Comparison of ENCODE assay signal across 23 cellular contexts in genomic region chr9:82600536-82601271, GRCh38.
DNase-seq lines count a peak whose midpoint lies in the region; ATAC-seq lines count a peak whose summit lies in the region.
"Had no signal": no experiment of that assay in that cellular context is flagged by ENCODE, and none has a peak within 500 bp of the region (broad histone marks: within the 10 kb centered on the region; RNA-seq: fewer than 3 reads in every experiment).

No MANE protein-coding gene starts in this region.

- H3K36me3 ChIP-seq in SJCRH30 (no peaks in the 10 kb centered on the region), mesodermal cell (ENCODE audit: control insufficient read depth, insufficient read depth, low read length) (no peaks in the 10 kb centered on the region)
- H3K36me3 ChIP-seq: thyroid gland had no signal

- H3K27me3 ChIP-seq in SJCRH30 = no peaks in the 10 kb centered on the region
- H3K27me3 ChIP-seq: thyroid gland had no signal

- DNase-seq in Right ventricle myocardium superior (no peak), cardiac septum (ENCODE audit: low spot score) (no peak), SJCRH30 (peak; percentile 12 to 50), hypothalamus (lab: John Stamatoyannopoulos, UW) (no peak), NCI-H774 (lab: John Stamatoyannopoulos, UW) (no peak), GM19240 (ENCODE audit: insufficient read length, low spot score) (no peak)
- DNase-seq: activated naive CD4-positive, alpha-beta T cell treated with Interleukin-2 at 50 U/mL for 16 hours; activated T-cell treated with anti-CD3 and anti-CD28 coated beads for 4 hours; aorta; CD8-positive, alpha-beta T cell; effector memory CD4-positive, alpha-beta T cell; EL; glutamatergic neuron; GOT3; immature natural killer cell; naive thymus-derived CD8-positive, alpha-beta T cell; NCI-H187 treated with DMSO at 0.1 percent for 48 hours; posterior cingulate gyrus; thyroid gland had no signal

- WGBS in mesodermal cell (ENCODE audit: insufficient coverage in 2 of 2), 2 experiments = 82 to 92% methylated on average over 5 to 6 of the region's 9 CpGs

- H3K4me3 ChIP-seq in SJCRH30 (no peak overlapping the region), mesodermal cell (ENCODE audit: extremely low read depth, insufficient read depth, low read length, poor library complexity, severe bottlenecking) (no peak overlapping the region)
- H3K4me3 ChIP-seq: thyroid gland had no signal

- no peaks in the 10 kb centered on the region for H3K9me3 ChIP-seq in SJCRH30 (replicated peaks)
- H3K9me3 ChIP-seq in mesodermal cell (ENCODE audit: control insufficient read depth, low read length) = no peaks in the 10 kb centered on the region
- H3K9me3 ChIP-seq: thyroid gland had no signal

- ATAC-seq in Right ventricle myocardium superior (ENCODE audit: poor library complexity) (peak; percentile 27), HG02588 (IDR thresholded peaks at IDR 0.05; ENCODE audit: unreplicated experiment) (no peak)
- ATAC-seq: CD8-positive, alpha-beta T cell; naive thymus-derived CD8-positive, alpha-beta T cell; Panc1; stimulated activated memory B cell treated with anti-CD40 and anti-IgM and Interleukin-4, amounts not matched to agents 10 μg/mL and 1 μg/mL and 100 μg/mL, for 72 hours had no signal

- no peak overlapping the region for H3K27ac ChIP-seq in SJCRH30
- peak overlapping the region; percentile 36 for H3K27ac ChIP-seq in mesodermal cell (ENCODE audit: low read depth, low read length, severe bottlenecking)
- H3K27ac ChIP-seq: thyroid gland had no signal

- intact Hi-C loops in Right ventricle myocardium superior (cut with DNase I) = no loop called here
- intact Hi-C loops in cardiac septum (cut with DNase I) = loop anchor here (10.0 kb wide), 1 partner anchor 1076 kb away; no protein-coding TSS in a partner anchor

- H3K4me1 ChIP-seq in SJCRH30 = peaks cover 26% of the 10 kb centered on the region
- H3K4me1 ChIP-seq in mesodermal cell (ENCODE audit: control insufficient read depth, insufficient read depth, low read length, poor library complexity, severe bottlenecking) = peaks cover 20% of the 10 kb centered on the region

Comparison
In these comparisons a context has a peak if more than half of its experiments do, and no peak if none do; other contexts are left out.
1. DNase-seq: peak in SJCRH30 (2 of 2); none in Right ventricle myocardium superior (single experiment), cardiac septum (single experiment), hypothalamus (0 of 51), NCI-H774 (single experiment) and GM19240 (single experiment).